ENCODE assay signal across 7 cellular contexts in genomic region chr7:152335900-152336571, GRCh38.
DNase-seq lines count a peak whose midpoint lies in the region; ATAC-seq and TF ChIP-seq lines count a peak whose summit lies in the region.

No MANE protein-coding gene starts in this region.

- no peaks in the 10 kb centered on the region for H3K36me3 ChIP-seq in spleen

- H3K27me3 ChIP-seq in spleen (replicated peaks in 1 of 7) = no peaks in the 10 kb centered on the region

- H3K9me3 ChIP-seq in spleen = no peaks in the 10 kb centered on the region

- no peak for TF ChIP-seq POLR2A in spleen (IDR thresholded peaks at IDR 0.05)

- H3K4me3 ChIP-seq in spleen = peak overlapping the region in 6 of 8 donors; percentile 1 to 37 (median 20)

- peaks cover 23 to 82% (median 43%) of the 10 kb centered on the region in 6 donors for H3K4me1 ChIP-seq in spleen

- intact Hi-C loops in spleen (cut with DNase I; ENCODE audit: low total_unique reads) = no loop called here

- peak; percentile 68 for ATAC-seq in GM18870 (IDR thresholded peaks at IDR 0.05; ENCODE audit: unreplicated experiment)
- ATAC-seq in HG03432 (IDR thresholded peaks at IDR 0.05; ENCODE audit: unreplicated experiment) = peak; percentile 54
- ATAC-seq in GM19455 (IDR thresholded peaks at IDR 0.05; ENCODE audit: unreplicated experiment) = no peak
- no peak for ATAC-seq in HG02623 (IDR thresholded peaks at IDR 0.05; ENCODE audit: unreplicated experiment)

- peak; percentile 46 for DNase-seq in fibroblast of peridontal ligament (ENCODE audit: extremely low read depth)
- DNase-seq in spleen = no peak
- DNase-seq in mesenteric fat pad (ENCODE audit: low spot score) = no peak

- H3K27ac ChIP-seq in spleen = peak overlapping the region; percentile 16 to 78 (median 64)

- whole genome bisulfite sequencing in spleen, 5 donors = 16 to 36% (median 26%) methylated on average over 2 of the region's 2 CpGs

- TF ChIP-seq CTCF in spleen (IDR thresholded peaks at IDR 0.05 in 8 of 11, conservative IDR thresholded peaks at IDR 0.05 in 3 of 11) = no peak

Comparison
In these comparisons a context has a peak if more than half of its experiments do, and no peak if none do; other contexts are left out.
1. ATAC-seq: peak in GM18870 (single experiment) and HG03432 (single experiment); none in GM19455 (single experiment) and HG02623 (single experiment).